Comparison of ENCODE assay signal across 20 cellular contexts in genomic region chr15:100096700-100097099, GRCh38.
"Had no signal": no experiment of that assay in that cellular context is flagged by ENCODE, and none has a peak within 500 bp of the region (broad histone marks: within the 10 kb centered on the region; RNA-seq: fewer than 3 reads in every experiment).

No MANE protein-coding gene starts in this region.

- DNase-seq: effector memory CD8-positive, alpha-beta T cell; esophagus squamous epithelium; foreskin fibroblast; glutamatergic neuron; kidney; left cardiac atrium; left ventricle myocardium inferior; mesendoderm; naive thymus-derived CD4-positive, alpha-beta T cell; nephron progenitor cell; psoas muscle; retina; right lobe of liver; stimulated activated CD4-positive, alpha-beta T cell treated with anti-CD3 and anti-CD28 coated beads, Interleukin-12 subunit alpha, Interleukin-12 subunit beta, amount 100 ng/mL, for 4 hours; stimulated activated naive CD4-positive, alpha-beta T cell treated with Interleukin-2 at 50 U/mL for 16 hours; thyroid gland; uterus had no signal

- H3K27me3 Mint-ChIP-seq: effector memory CD8-positive, alpha-beta T cell; naive thymus-derived CD4-positive, alpha-beta T cell had no signal

- H3K27ac ChIP-seq: esophagus squamous epithelium, gastroesophageal sphincter, left ventricle myocardium inferior, psoas muscle, right lobe of liver, suprapubic skin, thyroid gland, upper lobe of left lung, uterus had no signal

- ATAC-seq: effector memory CD8-positive, alpha-beta T cell; gastroesophageal sphincter; left cardiac atrium; naive thymus-derived CD4-positive, alpha-beta T cell; psoas muscle; right lobe of liver had no signal

- H3K9me3 ChIP-seq: esophagus squamous epithelium, gastroesophageal sphincter, left ventricle myocardium inferior, psoas muscle, right lobe of liver, suprapubic skin, thyroid gland, upper lobe of left lung, uterus had no signal

- H3K4me3 ChIP-seq: esophagus squamous epithelium, gastroesophageal sphincter, left ventricle myocardium inferior, psoas muscle, right lobe of liver, suprapubic skin, thyroid gland, upper lobe of left lung, uterus had no signal

- H3K27ac Mint-ChIP-seq: effector memory CD8-positive, alpha-beta T cell; nephron progenitor cell had no signal

- H3K36me3 ChIP-seq: esophagus squamous epithelium, left ventricle myocardium inferior, right lobe of liver, suprapubic skin, thyroid gland, upper lobe of left lung, uterus had no signal

- H3K4me1 ChIP-seq: esophagus squamous epithelium, gastroesophageal sphincter, left ventricle myocardium inferior, psoas muscle, right lobe of liver, suprapubic skin, thyroid gland, upper lobe of left lung, uterus had no signal

- H3K27me3 ChIP-seq: esophagus squamous epithelium, gastroesophageal sphincter, right lobe of liver, suprapubic skin, thyroid gland, upper lobe of left lung, uterus had no signal

- H3K4me3 Mint-ChIP-seq: effector memory CD8-positive, alpha-beta T cell; naive thymus-derived CD4-positive, alpha-beta T cell; nephron progenitor cell had no signal

- H3K9me3 Mint-ChIP-seq: effector memory CD8-positive, alpha-beta T cell had no signal

- H3K4me1 Mint-ChIP-seq: naive thymus-derived CD4-positive, alpha-beta T cell had no signal
